8 cellular contexts compared by ENCODE assay signal in genomic region chr2:197889041-197889440, GRCh38.
DNase-seq lines count a peak whose midpoint lies in the region; ATAC-seq and TF ChIP-seq lines count a peak whose summit lies in the region.

No MANE protein-coding gene starts in this region.

- no peaks in the 10 kb centered on the region for H3K36me3 ChIP-seq in heart left ventricle
- no peaks in the 10 kb centered on the region for H3K36me3 ChIP-seq in naive thymus-derived CD4-positive, alpha-beta T cell (ENCODE audit: control insufficient read depth in 2 of 3, insufficient read depth in 3 of 3, low read length in 3 of 3)

- peak overlapping the region; percentile 26 to 88 (median 72) for H3K4me3 Mint-ChIP-seq in naive thymus-derived CD4-positive, alpha-beta T cell

- ATAC-seq in heart left ventricle (peak in 3 of 4 donors; percentile 33 to 64 (median 36)), Right ventricle myocardium inferior (no peak), HG02678 (IDR thresholded peaks at IDR 0.05; ENCODE audit: unreplicated experiment) (peak; percentile 99)
- peak; percentile 90 for ATAC-seq in naive thymus-derived CD4-positive, alpha-beta T cell

- no peaks in the 10 kb centered on the region for H3K27me3 Mint-ChIP-seq in naive thymus-derived CD4-positive, alpha-beta T cell

- DNase-seq in heart left ventricle: no peak
- no peak for DNase-seq in Right ventricle myocardium inferior (ENCODE audit: missing footprints)
- DNase-seq in NCI-H460 (ENCODE audit: extremely low read depth, low read depth): peak; percentile 80
- peak; percentile 69 to 79 for DNase-seq in cardiac fibroblast (ENCODE audit: low read depth in 2 of 2)
- peak in 8 of 9 donors; percentile 31 to 77 (median 60) for DNase-seq in naive thymus-derived CD4-positive, alpha-beta T cell
- DNase-seq in NCI-H1417 (lab: John Stamatoyannopoulos, UW): no peak
- DNase-seq in NCI-H2107 (lab: John Stamatoyannopoulos, UW): no peak

- intact Hi-C loops in heart left ventricle (cut with DNase I): loop anchor here in 3 of 10 donors (10.0 kb wide), 3 partner anchors 66 to 84 kb away; partner anchors contain the start of gene PLCL1 (in 1 of the 3)
- intact Hi-C loops in Right ventricle myocardium inferior (cut with DNase I): loop anchor here (10.0 kb wide), 1 partner anchor 226 kb away; no protein-coding TSS in a partner anchor
- intact Hi-C loops in naive thymus-derived CD4-positive, alpha-beta T cell (cut with micrococcal nuclease): loop anchor here (1.0 to 5.0 kb wide), 9 partner anchors 11 to 182 kb away; partner anchors contain the start of genes PLCL1 (in 2 of the 2) and MARS2 (in 1 of the 2)

- H3K9me3 Mint-ChIP-seq in naive thymus-derived CD4-positive, alpha-beta T cell: no peaks in the 10 kb centered on the region

- H3K4me3 ChIP-seq in heart left ventricle: no peak overlapping the region
- H3K4me3 ChIP-seq in cardiac fibroblast (replicated peaks in 1 of 2; ENCODE audit: low read depth in 2 of 2, low read length in 2 of 2): no peak overlapping the region
- no peak overlapping the region for H3K4me3 ChIP-seq in naive thymus-derived CD4-positive, alpha-beta T cell (ENCODE audit: low read length)

- TF ChIP-seq CTCF in heart left ventricle (IDR thresholded peaks at IDR 0.05) (no peak), cardiac fibroblast (IDR thresholded peaks at IDR 0.05; ENCODE audit: low read depth, low read length) (no peak)

- 36 to 42% (median 38%) methylated on average over 2 of the region's 2 CpGs for WGBS in heart left ventricle, 4 donors

- H3K27ac Mint-ChIP-seq in naive thymus-derived CD4-positive, alpha-beta T cell: peak overlapping the region; percentile 63 to 97 (median 89)

- H3K27me3 ChIP-seq in heart left ventricle: no peaks in the 10 kb centered on the region
- no peaks in the 10 kb centered on the region for H3K27me3 ChIP-seq in naive thymus-derived CD4-positive, alpha-beta T cell (ENCODE audit: control insufficient read depth in 2 of 2, insufficient read depth in 2 of 2, low read length in 2 of 2)

- H3K9me3 ChIP-seq in heart left ventricle: no peaks in the 10 kb centered on the region
- no peaks in the 10 kb centered on the region for H3K9me3 ChIP-seq in naive thymus-derived CD4-positive, alpha-beta T cell (ENCODE audit: control insufficient read depth in 2 of 3, low read length in 3 of 3)

- peaks cover 27 to 90% (median 71%) of the 10 kb centered on the region in 7 donors for H3K4me1 Mint-ChIP-seq in naive thymus-derived CD4-positive, alpha-beta T cell

- peaks cover 8 to 21% (median 19%) of the 10 kb centered on the region in 5 donors for H3K36me3 Mint-ChIP-seq in naive thymus-derived CD4-positive, alpha-beta T cell

- H3K4me1 ChIP-seq in heart left ventricle: peaks cover 1 to 60% (median 36%) of the 10 kb centered on the region in 12 donors
- peaks cover 0 to 49% of the 10 kb centered on the region in 2 donors for H3K4me1 ChIP-seq in naive thymus-derived CD4-positive, alpha-beta T cell (ENCODE audit: control insufficient read depth in 2 of 2, insufficient read depth in 2 of 2, low read length in 2 of 2)

- CTCF ChIA-PET in naive thymus-derived CD4-positive, alpha-beta T cell (lab: Charles Lee): interaction anchor here (1.5 kb wide), 1 partner anchor 16 kb away, joined by 4 read pairs; no protein-coding TSS in a partner anchor

- TF ChIP-seq POLR2A in heart left ventricle (IDR thresholded peaks at IDR 0.05): no peak

- POLR2A ChIA-PET in naive thymus-derived CD4-positive, alpha-beta T cell (lab: Charles Lee): interaction anchor here (0.7 to 1.8 kb wide), 7 partner anchors 13 to 101 kb away, joined by 3 to 8 read pairs (median 4); no protein-coding TSS in a partner anchor

- peak overlapping the region in 5 of 12 donors; percentile 5 to 77 (median 15) for H3K27ac ChIP-seq in heart left ventricle
- H3K27ac ChIP-seq in naive thymus-derived CD4-positive, alpha-beta T cell (ENCODE audit: low read depth, low read length): peak overlapping the region; percentile 72

Comparison
In these comparisons a context has a peak if more than half of its experiments do, and no peak if none do; other contexts are left out.
1. DNase-seq: peak in NCI-H460 (single experiment), cardiac fibroblast (2 of 2) and naive thymus-derived CD4-positive, alpha-beta T cell (8 of 9); none in heart left ventricle (0 of 5), Right ventricle myocardium inferior (single experiment), NCI-H1417 (0 of 3) and NCI-H2107 (single experiment).